15 cellular contexts compared by ENCODE assay signal in genomic region chr20:61520761-61521460, GRCh38.
DNase-seq lines count a peak whose midpoint lies in the region; ATAC-seq and TF ChIP-seq lines count a peak whose summit lies in the region.
"Had no signal": no experiment of that assay in that cellular context is flagged by ENCODE, and none has a peak within 500 bp of the region (broad histone marks: within the 10 kb centered on the region; RNA-seq: fewer than 3 reads in every experiment).

No MANE protein-coding gene starts in this region.

- H3K27ac Mint-ChIP-seq in chondrocyte (ENCODE audit: unreplicated experiment): peak overlapping the region; percentile 18
- H3K27ac Mint-ChIP-seq: activated T-helper 2 cell treated with anti-CD3 and anti-CD28 coated beads, Interferon-gamma antibody, Interleukin-2, Interleukin-4, amounts not matched to agents 10 μg/mL and 5 μg/mL and 100 μg/mL, durations not matched to agents 14 hours and 24 hours and 36 hours; CD4-positive, CD25-positive, alpha-beta regulatory T cell; stimulated activated naive CD8-positive, alpha-beta T cell treated with anti-CD3 and anti-CD28 coated beads, Interleukin-15, amount 100 ng/mL, for 72 hours had no signal

- H3K36me3 Mint-ChIP-seq in chondrocyte (ENCODE audit: low read depth): no peaks in the 10 kb centered on the region
- H3K36me3 Mint-ChIP-seq: CD4-positive, CD25-positive, alpha-beta regulatory T cell had no signal

- peak overlapping the region in 7 of 11 experiments; percentile 7 to 34 (median 23); a peak in 9 of 22 replicates for H3K9ac ChIP-seq in BLaER1 treated with 17β-estradiol and CSF1 and Interleukin-3, amounts not matched to agents 10 nM and 100 nM

- peaks cover 0 to 7% (median 0%) of the 10 kb centered on the region in 11 experiments; a peak in 4 of 22 replicates for H4K20me1 ChIP-seq in BLaER1 treated with 17β-estradiol and CSF1 and Interleukin-3, amounts not matched to agents 10 nM and 100 nM

- H3K27me3 Mint-ChIP-seq in chondrocyte (ENCODE audit: low read depth): peaks cover 25% of the 10 kb centered on the region
- H3K27me3 Mint-ChIP-seq: CD4-positive, CD25-positive, alpha-beta regulatory T cell had no signal

- H3K27ac ChIP-seq in BLaER1 treated with 17β-estradiol and CSF1 and Interleukin-3, amounts not matched to agents 10 nM and 100 nM: peak overlapping the region in 9 of 11 experiments; percentile 27 to 61 (median 52); a peak in 14 of 22 replicates
- H3K27ac ChIP-seq: epithelial cell of prostate had no signal

- peak; percentile 55 for DNase-seq in NCI-H2227 (lab: John Stamatoyannopoulos, UW; ENCODE audit: unreplicated experiment)
- DNase-seq in chondrocyte (ENCODE audit: low spot score): no peak
- peak; percentile 31 for DNase-seq in non-pigmented ciliary epithelial cell (ENCODE audit: low read depth)
- no peak for DNase-seq in HuH-7 (ENCODE audit: low spot score)
- DNase-seq: activated CD4-positive, alpha-beta T cell treated with anti-CD3 and anti-CD28 coated beads for 4 hours; caudate nucleus; CD4-positive, CD25-positive, alpha-beta regulatory T cell; NCI-H2107; stimulated activated naive CD8-positive, alpha-beta T cell treated with anti-CD3 and anti-CD28 coated beads, Interleukin-15, amount 100 ng/mL, for 72 hours had no signal

- H3K27me3 ChIP-seq in BLaER1 treated with 17β-estradiol and CSF1 and Interleukin-3, amounts not matched to agents 10 nM and 100 nM: no peaks in the 10 kb centered on the region

- H3K4me1 ChIP-seq in BLaER1 treated with 17β-estradiol and CSF1 and Interleukin-3, amounts not matched to agents 10 nM and 100 nM: peaks cover 25 to 52% (median 35%) of the 10 kb centered on the region in 10 experiments

- H3K4me3 ChIP-seq in BLaER1 treated with 17β-estradiol and CSF1 and Interleukin-3, amounts not matched to agents 10 nM and 100 nM: peak overlapping the region in 2 of 10 experiments; percentile 6 to 29; a peak in 2 of 20 replicates

- no peaks in the 10 kb centered on the region for H3K36me3 ChIP-seq in BLaER1 treated with 17β-estradiol and CSF1 and Interleukin-3, amounts not matched to agents 10 nM and 100 nM

- no peaks in the 10 kb centered on the region for H3K9me3 Mint-ChIP-seq in chondrocyte (ENCODE audit: low read depth)
- H3K9me3 Mint-ChIP-seq: activated T-helper 2 cell treated with anti-CD3 and anti-CD28 coated beads, Interferon-gamma antibody, Interleukin-2, Interleukin-4, amounts not matched to agents 10 μg/mL and 5 μg/mL and 100 μg/mL, durations not matched to agents 14 hours and 24 hours and 36 hours had no signal

- H3K4me1 Mint-ChIP-seq in chondrocyte (ENCODE audit: low read depth): peaks cover 8% of the 10 kb centered on the region
- H3K4me1 Mint-ChIP-seq: CD4-positive, CD25-positive, alpha-beta regulatory T cell; stimulated activated naive CD8-positive, alpha-beta T cell treated with anti-CD3 and anti-CD28 coated beads, Interleukin-15, amount 100 ng/mL, for 72 hours had no signal

- ATAC-seq in GM18520 (IDR thresholded peaks at IDR 0.05; ENCODE audit: unreplicated experiment) (no peak), HG03159 (IDR thresholded peaks at IDR 0.05; ENCODE audit: unreplicated experiment) (no peak), HG03460 (IDR thresholded peaks at IDR 0.05; ENCODE audit: unreplicated experiment) (no peak)
- ATAC-seq: stimulated activated naive CD8-positive, alpha-beta T cell treated with anti-CD3 and anti-CD28 coated beads, Interleukin-15, amount 100 ng/mL, for 72 hours had no signal

- H3K9me3 ChIP-seq in BLaER1 treated with 17β-estradiol and CSF1 and Interleukin-3, amounts not matched to agents 10 nM and 100 nM (replicated peaks in 1 of 11): no peaks in the 10 kb centered on the region

- no peak for TF ChIP-seq CTCF in chondrocyte (IDR thresholded peaks at IDR 0.05)

- H3K4me2 ChIP-seq in BLaER1 treated with 17β-estradiol and CSF1 and Interleukin-3, amounts not matched to agents 10 nM and 100 nM: peak overlapping the region; percentile 77 to 88 (median 81)

- no peak overlapping the region for H3K4me3 Mint-ChIP-seq in chondrocyte (ENCODE audit: unreplicated experiment)
- H3K4me3 Mint-ChIP-seq: CD4-positive, CD25-positive, alpha-beta regulatory T cell; stimulated activated naive CD8-positive, alpha-beta T cell treated with anti-CD3 and anti-CD28 coated beads, Interleukin-15, amount 100 ng/mL, for 72 hours had no signal

Comparison
In these comparisons a context has a peak if more than half of its experiments do, and no peak if none do; other contexts are left out.
1. DNase-seq: peak in NCI-H2227 (single experiment) and non-pigmented ciliary epithelial cell (single experiment); none in chondrocyte (single experiment) and HuH-7 (single experiment).